Comparison of ENCODE assay signal across 1 cellular context in the genomic region with DNA sequence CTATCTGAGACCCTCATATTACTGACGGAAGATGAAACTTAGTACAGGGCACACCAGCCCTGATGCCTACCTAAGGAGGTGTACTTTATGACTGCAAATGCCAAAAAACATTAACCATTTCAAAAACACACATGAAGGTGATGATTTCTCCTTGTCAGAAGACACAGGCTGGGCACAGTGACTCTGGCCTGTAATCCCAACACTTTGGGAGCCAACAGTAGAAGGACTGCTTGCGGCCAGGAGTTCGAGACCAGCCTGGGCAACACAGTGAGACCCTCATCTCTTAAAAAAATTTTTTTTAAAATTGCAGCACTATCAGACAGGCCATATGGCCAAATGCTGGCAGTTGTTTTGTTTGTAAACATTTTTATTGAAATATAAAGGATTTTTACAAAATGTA.
TF ChIP-seq lines count a peak whose summit lies in the region.

No MANE protein-coding gene starts in this region.

TF ChIP-seq in IMR-90, 13 proteins besides CTCF, POLR2A, EP300 and RAD21:
- TF ChIP-seq MAFK (IDR thresholded peaks at IDR 0.05; ENCODE audit: low read depth, low read length) (no peak), USF2 (IDR thresholded peaks at IDR 0.05; ENCODE audit: low read depth, low read length) (no peak), MXI1 (IDR thresholded peaks at IDR 0.05; ENCODE audit: borderline replicate concordance, low read depth, low read length) (no peak), FOS (IDR thresholded peaks at IDR 0.05; ENCODE audit: low read depth, low read length) (no peak), NFE2L2 (IDR thresholded peaks at IDR 0.05; ENCODE audit: low read depth, low read length) (no peak), RCOR1 (IDR thresholded peaks at IDR 0.05; ENCODE audit: insufficient replicate concordance, low read length) (no peak), RFX5 (IDR thresholded peaks at IDR 0.05; ENCODE audit: low read depth, low read length) (no peak), CEBPB (IDR thresholded peaks at IDR 0.05; ENCODE audit: low read depth, low read length) (no peak), SMC3 (IDR thresholded peaks at IDR 0.05; ENCODE audit: low read depth, low read length) (no peak), CHD1 (IDR thresholded peaks at IDR 0.05; ENCODE audit: low read depth, low read length) (no peak), MAZ (IDR thresholded peaks at IDR 0.05; ENCODE audit: borderline replicate concordance, low read depth, low read length) (no peak), BHLHE40 (IDR thresholded peaks at IDR 0.05; ENCODE audit: low read depth, low read length) (no peak)
- TF ChIP-seq, protein P1, sequence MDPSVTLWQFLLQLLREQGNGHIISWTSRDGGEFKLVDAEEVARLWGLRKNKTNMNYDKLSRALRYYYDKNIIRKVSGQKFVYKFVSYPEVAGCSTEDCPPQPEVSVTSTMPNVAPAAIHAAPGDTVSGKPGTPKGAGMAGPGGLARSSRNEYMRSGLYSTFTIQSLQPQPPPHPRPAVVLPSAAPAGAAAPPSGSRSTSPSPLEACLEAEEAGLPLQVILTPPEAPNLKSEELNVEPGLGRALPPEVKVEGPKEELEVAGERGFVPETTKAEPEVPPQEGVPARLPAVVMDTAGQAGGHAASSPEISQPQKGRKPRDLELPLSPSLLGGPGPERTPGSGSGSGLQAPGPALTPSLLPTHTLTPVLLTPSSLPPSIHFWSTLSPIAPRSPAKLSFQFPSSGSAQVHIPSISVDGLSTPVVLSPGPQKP (IDR thresholded peaks at IDR 0.05; ENCODE audit: borderline replicate concordance, low read depth, low read length): no peak
